Comparison of ENCODE assay signal across 29 cellular contexts in genomic region chr22:44187652-44188230, GRCh38. TPM values are rescaled to one million over a fixed set of nuclear protein-coding genes. Genes with fewer than 3 reads are reported as not detected.
A peak's percentile ranks its signal among the peaks of the same experiment; 100 is the strongest.
DNase-seq lines count a peak whose midpoint lies in the region; ATAC-seq, FAIRE-seq and TF ChIP-seq lines count a peak whose summit lies in the region.
"Had no signal": no experiment of that assay in that cellular context is flagged by ENCODE, and none has a peak within 500 bp of the region (broad histone marks: within the 10 kb centered on the region; RNA-seq: fewer than 3 reads in every experiment).

No MANE protein-coding gene starts in this region.

- H3K4me2 ChIP-seq in H1 (ENCODE audit: insufficient read depth in 1 of 2, low read depth in 2 of 2, low read length in 2 of 2) (no peak overlapping the region), neuronal stem cell (ENCODE audit: insufficient read depth, low read length, poor library complexity, severe bottlenecking) (no peak overlapping the region)
- H3K4me2 ChIP-seq: A549, PC-9 had no signal

- no peaks in the 10 kb centered on the region for H4K20me1 ChIP-seq in H1 (replicated peaks in 1 of 2; ENCODE audit: control insufficient read depth in 1 of 2, insufficient read depth in 2 of 2, low read length in 2 of 2)

- ATAC-seq in Right ventricle myocardium inferior: no peak
- ATAC-seq: A549, GM12878, HepG2, K562 had no signal

- H3K4me1 ChIP-seq in right atrium auricular region (no peaks in the 10 kb centered on the region), H1 (replicated peaks in 1 of 4; ENCODE audit: control insufficient read depth in 3 of 4, insufficient read depth in 4 of 4, low read length in 3 of 4) (peaks cover 0 to 6% (median 0%) of the 10 kb centered on the region in 4 experiments; a peak in 1 of 7 replicates), neuronal stem cell (ENCODE audit: control insufficient read depth in 2 of 2, insufficient read depth in 1 of 2, low read depth in 1 of 2, low read length in 2 of 2) (peaks cover 4% of the 10 kb centered on the region in 2 donors)
- H3K4me1 ChIP-seq: A549 had no signal

- H4K91ac ChIP-seq in H1 (replicated peaks; ENCODE audit: insufficient read length, low read length): no peak overlapping the region
- no peak overlapping the region for H4K91ac ChIP-seq in neuronal stem cell (ENCODE audit: low read depth, low read length, poor library complexity)

- no peak overlapping the region for H2AFZ ChIP-seq in H1 (ENCODE audit: low read length)
- no peak overlapping the region for H2AFZ ChIP-seq in neuronal stem cell (ENCODE audit: low read length)
- H2AFZ ChIP-seq: PC-9 had no signal

- H3K36me3 ChIP-seq in right atrium auricular region (no peaks in the 10 kb centered on the region), H1 (ENCODE audit: control insufficient read depth in 2 of 4, insufficient read depth in 4 of 4, low read length in 3 of 4) (no peaks in the 10 kb centered on the region), neuronal stem cell (replicated peaks in 1 of 2; ENCODE audit: control insufficient read depth in 2 of 2, insufficient read depth in 2 of 2, low read length in 2 of 2) (no peaks in the 10 kb centered on the region)
- H3K36me3 ChIP-seq: SJSA1 had no signal

- H2BK15ac ChIP-seq in H1 (ENCODE audit: low read length): no peak overlapping the region
- H2BK15ac ChIP-seq in neuronal stem cell (ENCODE audit: low read length): no peak overlapping the region

- H2AK5ac ChIP-seq in H1 (ENCODE audit: low read depth, low read length) (no peak overlapping the region), neuronal stem cell (ENCODE audit: low read depth, low read length) (peak overlapping the region; percentile 91)

- intact Hi-C loops in Right ventricle myocardium inferior (cut with DNase I): no loop called here

- H4K8ac ChIP-seq in H1 (ENCODE audit: extremely low read depth, insufficient read depth, low read length) (0 out of 2 replicates have a peak overlapping the region, but pooled peaks have one; percentile 57), neuronal stem cell (ENCODE audit: low read depth, low read length) (no peak overlapping the region)

- no peak for TF ChIP-seq POLR2A in H1 (IDR thresholded peaks at IDR 0.05; ENCODE audit: control extremely low read depth in 1 of 2, low read depth in 2 of 2, low read length in 2 of 2)

- H3K23ac ChIP-seq in H1 (ENCODE audit: insufficient read length): no peak overlapping the region
- H3K23ac ChIP-seq in neuronal stem cell (ENCODE audit: low read depth, low read length, poor library complexity): no peak overlapping the region

- POLR2A ChIA-PET in H1 (lab: Charles Lee; ENCODE audit: partially characterized antibody) (no interaction called here), HEK293T (lab: Yijun Ruan, JAX) (no interaction called here)

- H3K9me3 ChIP-seq in right atrium auricular region: no peaks in the 10 kb centered on the region
- no peaks in the 10 kb centered on the region for H3K9me3 ChIP-seq in H1 (ENCODE audit: insufficient read depth in 2 of 2, low read depth in 1 of 2, low read length in 1 of 2)
- no peaks in the 10 kb centered on the region for H3K9me3 ChIP-seq in neuronal stem cell (replicated peaks in 1 of 2; ENCODE audit: control insufficient read depth in 2 of 2, insufficient read depth in 1 of 2, low read depth in 1 of 2, low read length in 2 of 2)
- H3K9me3 ChIP-seq: A549, SJSA1 had no signal

- no peaks in the 10 kb centered on the region for H3K23me2 ChIP-seq in H1 (ENCODE audit: low read depth, low read length)

- H2BK5ac ChIP-seq in H1 (ENCODE audit: low read depth, low read length) (no peak overlapping the region), neuronal stem cell (ENCODE audit: low read length) (peak overlapping the region; percentile 16)

- H3K27ac ChIP-seq in right atrium auricular region (no peak overlapping the region), H1 (ENCODE audit: low read depth, low read length) (no peak overlapping the region), neuronal stem cell (replicated peaks; ENCODE audit: low read length) (no peak overlapping the region)
- H3K27ac ChIP-seq: A549, C4-2B, PC-9, SJSA1 had no signal

- no peak overlapping the region for H3K4ac ChIP-seq in H1 (replicated peaks; ENCODE audit: insufficient read length, low read depth, low read length)
- H3K4ac ChIP-seq in neuronal stem cell (ENCODE audit: low read length): no peak overlapping the region

- H2BK12ac ChIP-seq in H1 (ENCODE audit: low read depth, low read length): no peak overlapping the region
- H2BK12ac ChIP-seq in neuronal stem cell (ENCODE audit: low read length): peak overlapping the region; percentile 5

- H3K56ac ChIP-seq in H1 (replicated peaks; ENCODE audit: insufficient read length, low read depth, low read length): no peak overlapping the region

- H3K18ac ChIP-seq in H1 (ENCODE audit: extremely low read depth, low read length) (no peak overlapping the region), neuronal stem cell (ENCODE audit: low read length) (peak overlapping the region; percentile 72)

- WGBS in H1 (ENCODE audit: extremely low coverage in 1 of 2, insufficient coverage in 1 of 2, insufficient read length in 1 of 2, insufficient replicate concordance in 2 of 2, low coverage in 1 of 2, low lambda C conversion rate in 2 of 2, missing lambda C conversion rate in 1 of 2), 2 experiments: 94% methylated on average over 9 of the region's 12 CpGs; no CpG with 5 or more reads in 1 of the 2 experiments
- no CpG with 5 or more reads among the region's 12 CpGs for WGBS in neuronal stem cell (ENCODE audit: extremely low coverage in 2 of 2, insufficient read length in 2 of 2, insufficient replicate concordance in 1 of 2), 2 donors

- no peak for TF ChIP-seq RAD21 in H1 (IDR thresholded peaks at IDR 0.05 in 1 of 2, conservative IDR thresholded peaks at IDR 0.05 in 1 of 2; ENCODE audit: low read depth in 2 of 2, low read length in 2 of 2)

- no peaks in the 10 kb centered on the region for H3K79me2 ChIP-seq in H1 (ENCODE audit: control insufficient read depth in 1 of 2, insufficient read depth in 2 of 2, low read length in 2 of 2)

- no peak overlapping the region for H4K5ac ChIP-seq in H1 (ENCODE audit: insufficient read length, low read depth, low read length)

- no peak overlapping the region for H3K9ac ChIP-seq in H1 (replicated peaks in 1 of 4; ENCODE audit: extremely low read depth in 1 of 4, low read depth in 3 of 4, low read length in 3 of 4)
- H3K9ac ChIP-seq in neuronal stem cell (ENCODE audit: low read depth, low read length, poor library complexity): no peak overlapping the region

- CTCF ChIA-PET in H1 (lab: Charles Lee; ENCODE audit: partially characterized antibody) (interaction anchor here (0.6 to 1.4 kb wide), 2 partner anchors 105 to 608 kb away, joined by 5 to 6 read pairs; no protein-coding TSS in a partner anchor), HEK293T (lab: Yijun Ruan, JAX) (no interaction called here)

- no peak for TF ChIP-seq EP300 in H1 (IDR thresholded peaks at IDR 0.05; ENCODE audit: borderline replicate concordance in 1 of 2, low read depth in 2 of 2, low read length in 2 of 2)

- H2BK20ac ChIP-seq in H1 (ENCODE audit: low read length): no peak overlapping the region

- DNase-seq in Right ventricle myocardium inferior (ENCODE audit: missing footprints): peak; percentile 34
- DNase-seq in right atrium auricular region (ENCODE audit: low spot score): no peak
- no peak for DNase-seq in H1 (ENCODE audit: low read depth in 1 of 2, low spot score in 2 of 2)
- no peak for DNase-seq in neuronal stem cell (ENCODE audit: low spot score)
- DNase-seq in urothelium cell line (ENCODE audit: low spot score): no peak
- no peak for DNase-seq in NCI-H1436 treated with DMSO at 0.1 percent for 48 hours (lab: John Stamatoyannopoulos, UW)
- no peak for DNase-seq in NCI-H446 treated with DMSO at 0.1 percent for 48 hours (lab: John Stamatoyannopoulos, UW)
- no peak for DNase-seq in HEK293T (ENCODE audit: extremely low spot score)
- DNase-seq: DMS 273 treated with DMSO at 0.1 percent for 48 hours, DMS79, EL, GDM1, Kasumi-1, MV-4-11, NCI-H1105, NCI-H146, NCI-H1930, NCI-H2107, NCI-H524 treated with DMSO at 0.1 percent for 48 hours, NCI-H774, Right ventricle myocardium superior had no signal

- no peak for FAIRE-seq in H1 (lab: Jason Lieb, UNC)
- FAIRE-seq in urothelium cell line (lab: Jason Lieb, UNC): peak; percentile 17
- FAIRE-seq: A549, GM12878, HepG2, K562 had no signal

- H3K27me3 ChIP-seq in right atrium auricular region (no peaks in the 10 kb centered on the region), H1 (replicated peaks in 1 of 4; ENCODE audit: control insufficient read depth in 3 of 4, extremely low read depth in 1 of 4, insufficient read depth in 3 of 4, low read length in 3 of 4) (no peaks in the 10 kb centered on the region), neuronal stem cell (ENCODE audit: control insufficient read depth in 3 of 3, insufficient read depth in 3 of 3, low read depth in 1 of 3, low read length in 3 of 3) (peaks cover 0 to 7% (median 0%) of the 10 kb centered on the region in 3 experiments)
- H3K27me3 ChIP-seq: SJSA1 had no signal

- TF ChIP-seq CTCF in right atrium auricular region (IDR thresholded peaks at IDR 0.05) (no peak), H1 (IDR thresholded peaks at IDR 0.05; ENCODE audit: control extremely low read depth in 1 of 3, insufficient read depth in 1 of 3, low read depth in 1 of 3, low read length in 3 of 3) (no peak)

- H3K79me1 ChIP-seq in H1 (ENCODE audit: low read depth, low read length) (no peaks in the 10 kb centered on the region), neuronal stem cell (ENCODE audit: low read depth, low read length) (no peaks in the 10 kb centered on the region)

- no peak overlapping the region for H3K14ac ChIP-seq in H1 (ENCODE audit: insufficient read length)
- no peak overlapping the region for H3K14ac ChIP-seq in neuronal stem cell (ENCODE audit: low read length)

- H2BK120ac ChIP-seq in H1 (replicated peaks; ENCODE audit: low read depth, low read length) (no peak overlapping the region), neuronal stem cell (ENCODE audit: low read depth, low read length) (no peak overlapping the region)

- H3K4me3 ChIP-seq in right atrium auricular region: no peak overlapping the region
- H3K4me3 ChIP-seq in H1 (ENCODE audit: extremely low read depth in 1 of 4, insufficient read depth in 2 of 4, low read depth in 3 of 4, low read length in 4 of 4): no peak overlapping the region
- no peak overlapping the region for H3K4me3 ChIP-seq in neuronal stem cell (ENCODE audit: low read length in 2 of 2)
- H3K4me3 ChIP-seq: A549, GM12878, K562, PC-9, SJSA1 had no signal

RNA-seq across cellular contexts. Expression of gene PARVG, which starts 7.0 kb away (rescaled TPM):
- total RNA-seq in Right ventricle myocardium inferior: 3.1 TPM
- 1 to 10 TPM; 2.1 to 7.2 TPM for total RNA-seq in right atrium auricular region
- total RNA-seq in H1 (2021; fragmentation: NEBNext Ultra II Directional; extraction: Animal tissue kit (Norgen Biotek cat#: 25700)): 0.37 and 0.50 TPM in 2 replicates
- polyA plus RNA-seq in H1 (2011; rRNA removed): 0.80 and 1.5 TPM in 2 replicates
- 1.7 TPM for polyA plus RNA-seq in H1 (2011; cell fraction: cytosol; rRNA removed)
- 3.1 TPM for polyA plus RNA-seq in H1 (2011; cell fraction: nucleus; rRNA removed)
- 0.17 to 0.80 TPM (median 0.41 TPM) in 4 replicates for polyA plus RNA-seq in H1 (2012, experiment 1 of 2)
- 0.45 TPM for polyA plus RNA-seq in H1 (2012, experiment 2 of 2)
- 0.95 TPM for polyA plus RNA-seq in H1 (2013, experiment 1 of 2)
- 0.42 TPM for polyA plus RNA-seq in H1 (2013, experiment 2 of 2)
- polyA minus RNA-seq in H1 (2011; rRNA and poly(A)+ RNA removed): 0.60 and 0.93 TPM in 2 replicates
- 0.81 TPM for polyA minus RNA-seq in H1 (2011; cell fraction: cytosol; rRNA and poly(A)+ RNA removed)
- polyA minus RNA-seq in H1 (2011; cell fraction: nucleus; rRNA and poly(A)+ RNA removed): 1.5 TPM
- 0.18 TPM for polyA plus RNA-seq in neuronal stem cell (2013, experiment 1 of 2)
- 0.06 TPM for polyA plus RNA-seq in neuronal stem cell (2013, experiment 2 of 2)
- total RNA-seq: HepG2, M059J, PC-9, SJSA1 had no signal
- polyA plus RNA-seq: A549, HepG2, K562 had no signal
